16 cellular contexts compared by ENCODE assay signal in the genomic region with DNA sequence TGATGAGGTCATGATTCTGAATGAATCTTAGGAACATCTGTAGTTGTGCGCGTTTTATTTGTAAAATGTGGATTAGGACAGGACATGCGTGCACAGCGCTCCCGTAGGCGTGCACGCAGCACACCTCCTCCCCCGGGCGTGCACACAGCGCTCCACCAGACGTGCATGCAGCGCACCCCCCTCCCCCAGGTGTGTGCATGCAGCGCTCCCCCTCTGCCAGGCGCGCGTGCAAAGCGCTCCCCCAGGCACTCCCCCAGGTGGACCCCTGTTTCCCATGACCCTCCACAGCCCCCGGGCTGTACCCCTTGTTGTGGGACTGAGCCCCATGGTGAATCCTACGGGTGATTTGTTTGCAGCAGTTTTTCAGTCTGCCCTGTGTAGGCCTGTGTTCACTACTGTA.
DNase-seq lines count a peak whose midpoint lies in the region; ATAC-seq lines count a peak whose summit lies in the region.
"Had no signal": no experiment of that assay in that cellular context is flagged by ENCODE, and none has a peak within 500 bp of the region (broad histone marks: within the 10 kb centered on the region; RNA-seq: fewer than 3 reads in every experiment).

No MANE protein-coding gene starts in this region.

- H3K27ac Mint-ChIP-seq in activated naive CD4-positive, alpha-beta T cell treated with anti-CD3 and anti-CD28 coated beads, Interleukin-2, amount 50 U/mL, for 72 hours: peak overlapping the region; percentile 24 to 47
- peak overlapping the region; percentile 87 for H3K27ac Mint-ChIP-seq in T-helper 17 cell
- H3K27ac Mint-ChIP-seq in naive thymus-derived CD4-positive, alpha-beta T cell: peak overlapping the region in 8 of 9 donors; percentile 77 to 96 (median 90)
- H3K27ac Mint-ChIP-seq: GM23338 had no signal

- H3K27me3 ChIP-seq in naive thymus-derived CD4-positive, alpha-beta T cell (ENCODE audit: control insufficient read depth in 2 of 2, insufficient read depth in 2 of 2, low read length in 2 of 2): no peaks in the 10 kb centered on the region
- H3K27me3 ChIP-seq in thymus (ENCODE audit: control insufficient read depth, insufficient read depth): no peaks in the 10 kb centered on the region
- H3K27me3 ChIP-seq: Peyer's patch had no signal

- ATAC-seq in activated naive CD4-positive, alpha-beta T cell treated with anti-CD3 and anti-CD28 coated beads, Interleukin-2, amount 50 U/mL, for 72 hours: no peak
- no peak for ATAC-seq in T-helper 17 cell
- no peak for ATAC-seq in naive thymus-derived CD4-positive, alpha-beta T cell
- ATAC-seq: GM23338 had no signal

- no peaks in the 10 kb centered on the region for H3K27me3 Mint-ChIP-seq in T-helper 17 cell
- H3K27me3 Mint-ChIP-seq in naive thymus-derived CD4-positive, alpha-beta T cell: no peaks in the 10 kb centered on the region

- POLR2A ChIA-PET in naive thymus-derived CD4-positive, alpha-beta T cell (lab: Charles Lee): interaction anchor here (0.7 kb wide), 1 partner anchor 123 kb away, joined by 3 read pairs; no protein-coding TSS in a partner anchor

- peak overlapping the region; percentile 50 for H3K27ac ChIP-seq in naive thymus-derived CD4-positive, alpha-beta T cell (ENCODE audit: low read depth, low read length)
- peak overlapping the region; percentile 19 for H3K27ac ChIP-seq in thymus (ENCODE audit: low read depth)
- H3K27ac ChIP-seq: HL-60, Peyer's patch had no signal

- H3K4me3 Mint-ChIP-seq in T-helper 17 cell: peak overlapping the region; percentile 61
- H3K4me3 Mint-ChIP-seq in naive thymus-derived CD4-positive, alpha-beta T cell: peak overlapping the region in 6 of 10 donors; percentile 34 to 81 (median 72)
- H3K4me3 Mint-ChIP-seq: GM23338 had no signal

- CTCF ChIA-PET in naive thymus-derived CD4-positive, alpha-beta T cell (lab: Charles Lee): interaction anchor here (1.1 to 1.3 kb wide), 2 partner anchors 11 to 44 kb away, joined by 3 to 5 read pairs; no protein-coding TSS in a partner anchor

- H3K4me3 ChIP-seq in naive thymus-derived CD4-positive, alpha-beta T cell (ENCODE audit: low read length): no peak overlapping the region
- H3K4me3 ChIP-seq in thymus (ENCODE audit: low read length): no peak overlapping the region
- H3K4me3 ChIP-seq: GM23338, Peyer's patch had no signal

- no peaks in the 10 kb centered on the region for H3K9me3 ChIP-seq in T-helper 17 cell (ENCODE audit: control insufficient read depth, low read length, poor library complexity, severe bottlenecking)
- no peaks in the 10 kb centered on the region for H3K9me3 ChIP-seq in naive thymus-derived CD4-positive, alpha-beta T cell (ENCODE audit: control insufficient read depth in 2 of 3, low read length in 3 of 3)
- H3K9me3 ChIP-seq in thymus (ENCODE audit: control insufficient read depth): no peaks in the 10 kb centered on the region
- H3K9me3 ChIP-seq: Peyer's patch had no signal

- H3K4me1 ChIP-seq in naive thymus-derived CD4-positive, alpha-beta T cell (ENCODE audit: control insufficient read depth in 2 of 2, insufficient read depth in 2 of 2, low read length in 2 of 2): peaks cover 14 to 62% of the 10 kb centered on the region in 2 donors
- H3K4me1 ChIP-seq in thymus (ENCODE audit: control insufficient read depth, insufficient read depth, low read length): no peaks in the 10 kb centered on the region
- H3K4me1 ChIP-seq: Peyer's patch had no signal

- DNase-seq in activated naive CD4-positive, alpha-beta T cell treated with anti-CD3 and anti-CD28 coated beads, Interleukin-2, amount 50 U/mL, for 72 hours (ENCODE audit: low spot score in 2 of 2): no peak
- DNase-seq in activated naive CD4-positive, alpha-beta T cell treated with Interleukin-2 at 50 U/mL for 16 hours: no peak
- DNase-seq in T-helper 17 cell: no peak
- DNase-seq in naive thymus-derived CD4-positive, alpha-beta T cell: no peak
- DNase-seq in HCEC 1CT: no peak
- DNase-seq in OCI-M1 (lab: John Stamatoyannopoulos, UW): no peak
- DNase-seq: AML-193, GF-D8, MV-4-11, NCI-H1417 treated with DMSO at 0.1 percent for 48 hours, NCI-H2029, NCI-H774, Peyer's patch had no signal

- intact Hi-C loops in naive thymus-derived CD4-positive, alpha-beta T cell (cut with micrococcal nuclease): no loop called here

- peaks cover 24% of the 10 kb centered on the region for H3K4me1 Mint-ChIP-seq in T-helper 17 cell
- peaks cover 30 to 87% (median 79%) of the 10 kb centered on the region in 7 donors for H3K4me1 Mint-ChIP-seq in naive thymus-derived CD4-positive, alpha-beta T cell
- H3K4me1 Mint-ChIP-seq: GM23338 had no signal

- 94% methylated on average over 19 of the region's 19 CpGs for WGBS in thymus

- peaks cover 0 to 60% (median 14%) of the 10 kb centered on the region in 3 experiments for H3K36me3 ChIP-seq in naive thymus-derived CD4-positive, alpha-beta T cell (ENCODE audit: control insufficient read depth in 2 of 3, insufficient read depth in 3 of 3, low read length in 3 of 3)
- H3K36me3 ChIP-seq in thymus (ENCODE audit: control insufficient read depth, insufficient read depth): peaks cover 54% of the 10 kb centered on the region

- H3K9me3 Mint-ChIP-seq in activated naive CD4-positive, alpha-beta T cell treated with anti-CD3 and anti-CD28 coated beads, Interleukin-2, amount 50 U/mL, for 72 hours: peaks cover 0 to 1% of the 10 kb centered on the region in 2 donors
- peaks cover 0 to 2% (median 0%) of the 10 kb centered on the region in 11 donors for H3K9me3 Mint-ChIP-seq in naive thymus-derived CD4-positive, alpha-beta T cell
- H3K9me3 Mint-ChIP-seq: GM23338 had no signal

- H3K36me3 Mint-ChIP-seq in activated naive CD4-positive, alpha-beta T cell treated with anti-CD3 and anti-CD28 coated beads, Interleukin-2, amount 50 U/mL, for 72 hours: peaks cover 21 to 37% of the 10 kb centered on the region in 2 donors
- peaks cover 11% of the 10 kb centered on the region for H3K36me3 Mint-ChIP-seq in T-helper 17 cell (ENCODE audit: low read depth)
- peaks cover 21 to 82% (median 49%) of the 10 kb centered on the region in 5 donors for H3K36me3 Mint-ChIP-seq in naive thymus-derived CD4-positive, alpha-beta T cell

Comparison
In these comparisons a context has a peak if more than half of its experiments do, and no peak if none do; other contexts are left out.
1. H3K27ac Mint-ChIP-seq: peak in every context shown above with its lines; median percentile 90 in naive thymus-derived CD4-positive, alpha-beta T cell; 87 in T-helper 17 cell; 36 in activated naive CD4-positive, alpha-beta T cell treated with anti-CD3 and anti-CD28 coated beads, Interleukin-2, amount 50 U/mL, for 72 hours.